In genomic region chr17:35645923-35646322, GRCh38 we compare ENCODE assay signal across 3 cellular contexts.
TF ChIP-seq lines count a peak whose summit lies in the region.

No MANE protein-coding gene starts in this region.

TF ChIP-seq in SK-N-SH treated with all-trans-retinoic acid at 6 μM for 48 hours, 23 proteins besides CTCF, POLR2A, EP300 and RAD21:
- TF ChIP-seq ISL1 (CRISPR knock-in tag; IDR thresholded peaks at IDR 0.05) (peak; percentile 77), GLIS3 (CRISPR knock-in tag; IDR thresholded peaks at IDR 0.05) (no peak)

TF ChIP-seq in SK-N-SH, 30 proteins besides CTCF, POLR2A, EP300 and RAD21:
- TF ChIP-seq SMC3 (IDR thresholded peaks at IDR 0.05; ENCODE audit: low read depth, low read length) (no peak), IRF3 (IDR thresholded peaks at IDR 0.05; ENCODE audit: low read depth, low read length) (no peak), USF2 (IDR thresholded peaks at IDR 0.05; ENCODE audit: borderline replicate concordance, low read depth, low read length) (no peak), RCOR1 (IDR thresholded peaks at IDR 0.05; ENCODE audit: low read length) (no peak), TAF1 (IDR thresholded peaks at IDR 0.05; ENCODE audit: borderline replicate concordance, low read depth, low read length) (no peak), PBX3 (IDR thresholded peaks at IDR 0.05) (no peak), MAX (IDR thresholded peaks at IDR 0.05; ENCODE audit: low read depth) (no peak), FOXJ3 (CRISPR knock-in tag; IDR thresholded peaks at IDR 0.05) (no peak), NFIC (IDR thresholded peaks at IDR 0.05; ENCODE audit: borderline replicate concordance) (no peak), GABPA (IDR thresholded peaks at IDR 0.05; ENCODE audit: low read depth) (no peak), POLR2AphosphoS5 (IDR thresholded peaks at IDR 0.05; ENCODE audit: low read depth, low read length) (no peak), RXRA (IDR thresholded peaks at IDR 0.05; ENCODE audit: borderline replicate concordance, low read depth) (no peak), GATA2 (CRISPR knock-in tag; IDR thresholded peaks at IDR 0.05) (no peak), ZBTB33 (IDR thresholded peaks at IDR 0.05; ENCODE audit: borderline replicate concordance, low read depth) (no peak), CHD2 (IDR thresholded peaks at IDR 0.05; ENCODE audit: low read length, partially characterized antibody) (no peak), NRF1 (IDR thresholded peaks at IDR 0.05; ENCODE audit: low read depth, low read length) (no peak), ELF1 (IDR thresholded peaks at IDR 0.05) (no peak), EZH2phosphoT487 (IDR thresholded peaks at IDR 0.05; ENCODE audit: borderline replicate concordance, low read depth) (no peak), SIN3A (IDR thresholded peaks at IDR 0.05; ENCODE audit: borderline replicate concordance, low read depth, low read length) (no peak), REST (IDR thresholded peaks at IDR 0.05; ENCODE audit: low read depth, low read length) (no peak)

TF ChIP-seq in IMR-90, 13 proteins besides CTCF, POLR2A, EP300 and RAD21:
- no peak for TF ChIP-seq MXI1 (IDR thresholded peaks at IDR 0.05; ENCODE audit: borderline replicate concordance, low read depth, low read length)
- no peak for TF ChIP-seq RCOR1 (IDR thresholded peaks at IDR 0.05; ENCODE audit: insufficient replicate concordance, low read length)
- no peak for TF ChIP-seq CHD1 (IDR thresholded peaks at IDR 0.05; ENCODE audit: low read depth, low read length)
- TF ChIP-seq BHLHE40 (IDR thresholded peaks at IDR 0.05; ENCODE audit: low read depth, low read length): no peak
- no peak for TF ChIP-seq USF2 (IDR thresholded peaks at IDR 0.05; ENCODE audit: low read depth, low read length)
- TF ChIP-seq FOS (IDR thresholded peaks at IDR 0.05; ENCODE audit: low read depth, low read length): no peak
- TF ChIP-seq MAFK (IDR thresholded peaks at IDR 0.05; ENCODE audit: low read depth, low read length): no peak
- no peak for TF ChIP-seq NFE2L2 (IDR thresholded peaks at IDR 0.05; ENCODE audit: low read depth, low read length)
- TF ChIP-seq SMC3 (IDR thresholded peaks at IDR 0.05; ENCODE audit: low read depth, low read length): no peak
- TF ChIP-seq MAZ (IDR thresholded peaks at IDR 0.05; ENCODE audit: borderline replicate concordance, low read depth, low read length): no peak
- no peak for TF ChIP-seq ELK1 (IDR thresholded peaks at IDR 0.05; ENCODE audit: borderline replicate concordance, low read depth, low read length)
- TF ChIP-seq CEBPB (IDR thresholded peaks at IDR 0.05; ENCODE audit: low read depth, low read length): no peak
- TF ChIP-seq RFX5 (IDR thresholded peaks at IDR 0.05; ENCODE audit: low read depth, low read length): no peak
